ENCODE assay signal across 27 cellular contexts in genomic region chr1:22836846-22837245, GRCh38.
"Had no signal": no experiment of that assay in that cellular context is flagged by ENCODE, and none has a peak within 500 bp of the region (broad histone marks: within the 10 kb centered on the region; RNA-seq: fewer than 3 reads in every experiment).

No MANE protein-coding gene starts in this region.

- H3K27me3 ChIP-seq: heart right ventricle, pancreas, right lobe of liver had no signal

- H3K27ac ChIP-seq: esophagus squamous epithelium, heart right ventricle, left ventricle myocardium inferior, lower lobe of right lung, pancreas, right lobe of liver, stomach, tibial artery had no signal

- H3K9me3 Mint-ChIP-seq: effector memory CD8-positive, alpha-beta T cell; naive B cell; natural killer cell treated with Interleukin-12 subunit alpha and Interleukin-12 subunit beta and Interleukin-15 and Interleukin-18, amount 100 ng/mL, for 72 hours; type B pancreatic cell had no signal

- H3K9me3 ChIP-seq: esophagus squamous epithelium, heart right ventricle, left ventricle myocardium inferior, lower lobe of right lung, mucosa of descending colon, pancreas, right lobe of liver, stomach, tibial artery had no signal

- ATAC-seq: effector memory CD8-positive, alpha-beta T cell; heart right ventricle; left cardiac atrium; lower lobe of right lung; mucosa of descending colon; natural killer cell treated with Interleukin-12 subunit alpha and Interleukin-12 subunit beta and Interleukin-15 and Interleukin-18, amount 100 ng/mL, for 72 hours; pancreas; right lobe of liver had no signal

- H3K4me1 ChIP-seq: lower lobe of right lung, pancreas, right lobe of liver had no signal

- H3K27ac Mint-ChIP-seq: effector memory CD8-positive, alpha-beta T cell; naive B cell; natural killer cell treated with Interleukin-12 subunit alpha and Interleukin-12 subunit beta and Interleukin-15 and Interleukin-18, amount 100 ng/mL, for 72 hours had no signal

- H3K4me3 ChIP-seq: esophagus squamous epithelium, heart right ventricle, left ventricle myocardium inferior, lower lobe of right lung, mucosa of descending colon, pancreas, right lobe of liver, stomach, tibial artery had no signal

- DNase-seq: cerebellar nuclear complex; cortex of kidney; effector memory CD8-positive, alpha-beta T cell; erythroblast; esophagus squamous epithelium; foreskin melanocyte; glutamatergic neuron; heart right ventricle; hippocampal formation; left cardiac atrium; left ventricle myocardium inferior; lower lobe of right lung; naive B cell; occipital lobe; right lobe of liver; small intestine; stimulated activated CD4-positive, alpha-beta T cell treated with anti-CD3 and anti-CD28 coated beads, Interleukin-12 subunit alpha, Interleukin-12 subunit beta, amount 100 ng/mL, for 4 hours; stimulated activated CD4-positive, alpha-beta T cell treated with anti-CD3 and anti-CD28 coated beads, Interleukin-1b, Interleukin-23, amount 100 ng/mL, for 48 hours; stimulated activated CD4-positive, alpha-beta T cell treated with anti-CD3 and anti-CD28 coated beads, Interleukin-4, amount 100 ng/mL, for 1 hour; stimulated activated CD8-positive, alpha-beta memory T cell treated with anti-CD3 and anti-CD28 coated beads, Interleukin-4, amount 100 ng/mL, for 48 hours; stimulated activated naive CD4-positive, alpha-beta T cell; stomach; tibial artery had no signal

- H3K36me3 ChIP-seq: esophagus squamous epithelium, heart right ventricle, left ventricle myocardium inferior, lower lobe of right lung, pancreas, right lobe of liver, stomach, tibial artery had no signal

- H3K4me1 Mint-ChIP-seq: naive B cell had no signal

- H3K27me3 Mint-ChIP-seq: type B pancreatic cell had no signal

- H3K4me3 Mint-ChIP-seq: effector memory CD8-positive, alpha-beta T cell; natural killer cell treated with Interleukin-12 subunit alpha and Interleukin-12 subunit beta and Interleukin-15 and Interleukin-18, amount 100 ng/mL, for 72 hours; type B pancreatic cell had no signal

- H3K36me3 Mint-ChIP-seq: naive B cell; natural killer cell treated with Interleukin-12 subunit alpha and Interleukin-12 subunit beta and Interleukin-15 and Interleukin-18, amount 100 ng/mL, for 72 hours; type B pancreatic cell had no signal
